ENCODE assay signal across 12 cellular contexts in genomic region chrX:96579252-96579651, GRCh38.
DNase-seq lines count a peak whose midpoint lies in the region; ATAC-seq lines count a peak whose summit lies in the region.
"Had no signal": no experiment of that assay in that cellular context is flagged by ENCODE, and none has a peak within 500 bp of the region (broad histone marks: within the 10 kb centered on the region; RNA-seq: fewer than 3 reads in every experiment).

No MANE protein-coding gene starts in this region.

- H3K4me1 Mint-ChIP-seq in activated T-helper 2 cell treated with anti-CD3 and anti-CD28 coated beads, Interferon-gamma antibody, Interleukin-2, Interleukin-4, amounts not matched to agents 10 μg/mL and 5 μg/mL and 100 μg/mL, durations not matched to agents 14 hours and 24 hours and 36 hours (ENCODE audit: low read depth): no peaks in the 10 kb centered on the region
- H3K4me1 Mint-ChIP-seq: CD8-positive, alpha-beta memory T cell had no signal

- peak; percentile 43 to 71 for ATAC-seq in activated naive CD4-positive, alpha-beta T cell treated with anti-CD3 and anti-CD28 coated beads, Interleukin-2, amount 50 U/mL, for 72 hours
- peak; percentile 53 for ATAC-seq in left lobe of liver
- no peak for ATAC-seq in HG02852 (IDR thresholded peaks at IDR 0.05; ENCODE audit: unreplicated experiment)
- ATAC-seq: A549, HepG2 had no signal

- H3K9me3 Mint-ChIP-seq in activated naive CD4-positive, alpha-beta T cell treated with anti-CD3 and anti-CD28 coated beads, Interleukin-2, amount 50 U/mL, for 72 hours: no peaks in the 10 kb centered on the region
- no peaks in the 10 kb centered on the region for H3K9me3 Mint-ChIP-seq in activated T-helper 2 cell treated with anti-CD3 and anti-CD28 coated beads, Interferon-gamma antibody, Interleukin-2, Interleukin-4, amounts not matched to agents 10 μg/mL and 5 μg/mL and 100 μg/mL, durations not matched to agents 14 hours and 24 hours and 36 hours

- no peak overlapping the region for H3K4me3 Mint-ChIP-seq in activated T-helper 2 cell treated with anti-CD3 and anti-CD28 coated beads, Interferon-gamma antibody, Interleukin-2, Interleukin-4, amounts not matched to agents 10 μg/mL and 5 μg/mL and 100 μg/mL, durations not matched to agents 14 hours and 24 hours and 36 hours (ENCODE audit: low read depth)
- H3K4me3 Mint-ChIP-seq: CD8-positive, alpha-beta memory T cell had no signal

- H3K27ac Mint-ChIP-seq in activated naive CD4-positive, alpha-beta T cell treated with anti-CD3 and anti-CD28 coated beads, Interleukin-2, amount 50 U/mL, for 72 hours: no peak overlapping the region
- H3K27ac Mint-ChIP-seq in activated T-helper 2 cell treated with anti-CD3 and anti-CD28 coated beads, Interferon-gamma antibody, Interleukin-2, Interleukin-4, amounts not matched to agents 10 μg/mL and 5 μg/mL and 100 μg/mL, durations not matched to agents 14 hours and 24 hours and 36 hours: no peak overlapping the region
- H3K27ac Mint-ChIP-seq: CD8-positive, alpha-beta memory T cell had no signal

- intact Hi-C loops in activated T-helper 2 cell treated with anti-CD3 and anti-CD28 coated beads, Interferon-gamma antibody, Interleukin-2, Interleukin-4, amounts not matched to agents 10 μg/mL and 5 μg/mL and 100 μg/mL, durations not matched to agents 14 hours and 24 hours and 36 hours (cut with micrococcal nuclease): no loop called here

- no peak for DNase-seq in activated naive CD4-positive, alpha-beta T cell treated with anti-CD3 and anti-CD28 coated beads, Interleukin-2, amount 50 U/mL, for 72 hours (ENCODE audit: low spot score in 2 of 2)
- DNase-seq in activated naive CD4-positive, alpha-beta T cell (lab: John Stamatoyannopoulos, UW): no peak
- peak; percentile 22 for DNase-seq in MV-4-11 (lab: John Stamatoyannopoulos, UW)
- no peak for DNase-seq in left lobe of liver (ENCODE audit: low spot score)
- DNase-seq in activated T-helper 2 cell treated with anti-CD3 and anti-CD28 coated beads, Interferon-gamma antibody, Interleukin-2, Interleukin-4, amounts not matched to agents 10 μg/mL and 5 μg/mL and 100 μg/mL, durations not matched to agents 14 hours and 24 hours and 36 hours (ENCODE audit: low spot score): no peak
- DNase-seq: Caco-2; CD8-positive, alpha-beta memory T cell; DMS53; GF-D8 had no signal

- no peaks in the 10 kb centered on the region for H3K27me3 Mint-ChIP-seq in activated T-helper 2 cell treated with anti-CD3 and anti-CD28 coated beads, Interferon-gamma antibody, Interleukin-2, Interleukin-4, amounts not matched to agents 10 μg/mL and 5 μg/mL and 100 μg/mL, durations not matched to agents 14 hours and 24 hours and 36 hours (ENCODE audit: low read depth)

- no peaks in the 10 kb centered on the region for H3K36me3 Mint-ChIP-seq in activated naive CD4-positive, alpha-beta T cell treated with anti-CD3 and anti-CD28 coated beads, Interleukin-2, amount 50 U/mL, for 72 hours
- H3K36me3 Mint-ChIP-seq in activated T-helper 2 cell treated with anti-CD3 and anti-CD28 coated beads, Interferon-gamma antibody, Interleukin-2, Interleukin-4, amounts not matched to agents 10 μg/mL and 5 μg/mL and 100 μg/mL, durations not matched to agents 14 hours and 24 hours and 36 hours (ENCODE audit: low read depth): no peaks in the 10 kb centered on the region
- H3K36me3 Mint-ChIP-seq: CD8-positive, alpha-beta memory T cell had no signal
